1 cellular context compared by ENCODE assay signal in genomic region chr7:21413502-21413901, GRCh38.
TF ChIP-seq lines count a peak whose summit lies in the region.

No MANE protein-coding gene starts in this region.

TF ChIP-seq in GM23338, 12 proteins besides CTCF, POLR2A, EP300 and RAD21 (continued from another document):
- TF ChIP-seq ZNF462 (CRISPR knock-in tag; IDR thresholded peaks at IDR 0.05): no peak
- no peak for TF ChIP-seq REST (IDR thresholded peaks at IDR 0.05; ENCODE audit: unreplicated experiment)
- TF ChIP-seq STAT1 (IDR thresholded peaks at IDR 0.05; ENCODE audit: unreplicated experiment): no peak
- no peak for TF ChIP-seq NANOG (IDR thresholded peaks at IDR 0.05; ENCODE audit: borderline replicate concordance)
- TF ChIP-seq ZNF331 (CRISPR knock-in tag; IDR thresholded peaks at IDR 0.05; ENCODE audit: low read depth): no peak
- no peak for TF ChIP-seq ZNF114 (CRISPR knock-in tag; IDR thresholded peaks at IDR 0.05)
- TF ChIP-seq POLR2AphosphoS5 (IDR thresholded peaks at IDR 0.05; ENCODE audit: low read depth): no peak
- TF ChIP-seq EZH2phosphoT487 (IDR thresholded peaks at IDR 0.05; ENCODE audit: unreplicated experiment): no peak
- no peak for TF ChIP-seq JUNB (IDR thresholded peaks at IDR 0.05; ENCODE audit: unreplicated experiment)
